ENCODE assay signal across 8 cellular contexts in genomic region chr10:63157845-63158624, GRCh38. TPM values are rescaled to one million over a fixed set of nuclear protein-coding genes. Genes with fewer than 3 reads are reported as not detected.
DNase-seq lines count a peak whose midpoint lies in the region; ATAC-seq, FAIRE-seq and TF ChIP-seq lines count a peak whose summit lies in the region.

No MANE protein-coding gene starts in this region.

- no peaks in the 10 kb centered on the region for H3K9me3 ChIP-seq in mammary epithelial cell (replicated peaks; ENCODE audit: insufficient read depth, low read length)

- no peak overlapping the region for H3K4me3 ChIP-seq in mammary epithelial cell (replicated peaks in 1 of 3; ENCODE audit: insufficient read depth in 1 of 3, low read depth in 2 of 3, low read length in 3 of 3)

- in situ Hi-C loops in ACHN (cut with HindIII; ENCODE audit: low pct_ligation_motif_present, low pct_unique_long_range_greater_than_20kb, low sequenced_read_pairs) (no loop called here), mammary epithelial cell (cut with MboI; ENCODE audit: low sequenced_read_pairs in 2 of 2) (loop anchor here in 1 of 2 donors (10.0 kb wide), 1 partner anchor 543 kb away; no protein-coding TSS in a partner anchor)

- FAIRE-seq in islet of Langerhans (lab: Jason Lieb, UNC), result peak; percentile 96

- TF ChIP-seq CTCF in GM12874 (IDR thresholded peaks at IDR 0.05; ENCODE audit: insufficient read depth, low read depth, low read length) (peak; percentile 60), mammary epithelial cell (conservative IDR thresholded peaks at IDR 0.05 in 1 of 2, IDR thresholded peaks at IDR 0.05 in 1 of 2; ENCODE audit: extremely low read depth in 1 of 2, insufficient read depth in 1 of 2, low read depth in 1 of 2, low read length in 2 of 2) (peak; percentile 51 to 78)

- H4K20me1 ChIP-seq in mammary epithelial cell (ENCODE audit: insufficient read depth, low read length), result no peaks in the 10 kb centered on the region

- dilution Hi-C loops in mammary epithelial cell (cut with HindIII; ENCODE audit: low sequenced_read_pairs), result loop anchor here (5.0 kb wide), 1 partner anchor 66 kb away; no protein-coding TSS in a partner anchor

- CTCF ChIA-PET in mammary epithelial cell (lab: Charles Lee; ENCODE audit: low non-redundant PET), result interaction anchor here (0.7 to 0.9 kb wide), 3 partner anchors 29 to 562 kb away, joined by 3 to 4 read pairs (median 3); no protein-coding TSS in a partner anchor

- intact Hi-C loops in mammary epithelial cell (cut with micrococcal nuclease), result loop anchor here (1.0 to 5.0 kb wide), 10 partner anchors 74 to 906 kb away; partner anchors contain the start of gene EGR2

- no peak overlapping the region for H2AFZ ChIP-seq in mammary epithelial cell (ENCODE audit: low read depth, low read length)

- no peak overlapping the region for H3K4me2 ChIP-seq in mammary epithelial cell (ENCODE audit: insufficient read depth, low read depth, low read length)

- no peak overlapping the region for H3K27ac ChIP-seq in mammary epithelial cell (ENCODE audit: insufficient read depth, low read depth, low read length)

- no peak overlapping the region for H3K9ac ChIP-seq in mammary epithelial cell (ENCODE audit: insufficient read depth, low read length)

- no TSS peak for BruUV-seq in mammary epithelial cell (replicated peaks; lab: Mats Ljungman, UMichigan)

- H3K36me3 ChIP-seq in mammary epithelial cell (ENCODE audit: insufficient read depth, low read length), result peaks cover 11% of the 10 kb centered on the region

- no peaks in the 10 kb centered on the region for H3K27me3 ChIP-seq in mammary epithelial cell (ENCODE audit: insufficient read depth, low read length)

- peak; percentile 81 for DNase-seq in ACHN
- peak; percentile 69 for DNase-seq in NCI-H1105 treated with DMSO at 0.1 percent for 48 hours (lab: John Stamatoyannopoulos, UW)
- DNase-seq in SKM-1 (lab: John Stamatoyannopoulos, UW; ENCODE audit: unreplicated experiment), result peak; percentile 77
- peak; percentile 69 for DNase-seq in mammary epithelial cell
- peak; percentile 19 for DNase-seq in stimulated activated CD8-positive, alpha-beta memory T cell treated with anti-CD3 and anti-CD28 coated beads, Interleukin-12 subunit alpha, Interleukin-12 subunit beta, amount 100 ng/mL, for 1 hour (ENCODE audit: low read depth)

- H3K4me1 ChIP-seq in mammary epithelial cell (ENCODE audit: insufficient read depth, low read length), result no peaks in the 10 kb centered on the region

- ATAC-seq in HG02759 (IDR thresholded peaks at IDR 0.05; ENCODE audit: unreplicated experiment), result peak; percentile 75

- H3K79me2 ChIP-seq in mammary epithelial cell (ENCODE audit: insufficient read depth, low read length), result peaks cover 17% of the 10 kb centered on the region

- WGBS in mammary epithelial cell (ENCODE audit: low coverage, missing lambda C conversion rate), result 60% methylated on average over 3 of the region's 3 CpGs

RNA-seq across cellular contexts. Expression of gene NRBF2, which starts 24.9 kb away (rescaled TPM):
- total RNA-seq in mammary epithelial cell, result 10 to 100 TPM; 32.5 to 45.8 TPM
- 17.6 TPM for polyA plus RNA-seq in mammary epithelial cell
- 14.7 TPM for polyA minus RNA-seq in mammary epithelial cell

Comparison
In these comparisons a context has a peak if more than half of its experiments do, and no peak if none do; other contexts are left out.
1. DNase-seq: peak in every context shown above with its lines; median percentile 81 in ACHN; 77 in SKM-1; 69 in NCI-H1105 treated with DMSO at 0.1 percent for 48 hours; 69 in mammary epithelial cell; 19 in stimulated activated CD8-positive, alpha-beta memory T cell treated with anti-CD3 and anti-CD28 coated beads, Interleukin-12 subunit alpha, Interleukin-12 subunit beta, amount 100 ng/mL, for 1 hour.